9 cellular contexts compared by ENCODE assay signal in the genomic region with DNA sequence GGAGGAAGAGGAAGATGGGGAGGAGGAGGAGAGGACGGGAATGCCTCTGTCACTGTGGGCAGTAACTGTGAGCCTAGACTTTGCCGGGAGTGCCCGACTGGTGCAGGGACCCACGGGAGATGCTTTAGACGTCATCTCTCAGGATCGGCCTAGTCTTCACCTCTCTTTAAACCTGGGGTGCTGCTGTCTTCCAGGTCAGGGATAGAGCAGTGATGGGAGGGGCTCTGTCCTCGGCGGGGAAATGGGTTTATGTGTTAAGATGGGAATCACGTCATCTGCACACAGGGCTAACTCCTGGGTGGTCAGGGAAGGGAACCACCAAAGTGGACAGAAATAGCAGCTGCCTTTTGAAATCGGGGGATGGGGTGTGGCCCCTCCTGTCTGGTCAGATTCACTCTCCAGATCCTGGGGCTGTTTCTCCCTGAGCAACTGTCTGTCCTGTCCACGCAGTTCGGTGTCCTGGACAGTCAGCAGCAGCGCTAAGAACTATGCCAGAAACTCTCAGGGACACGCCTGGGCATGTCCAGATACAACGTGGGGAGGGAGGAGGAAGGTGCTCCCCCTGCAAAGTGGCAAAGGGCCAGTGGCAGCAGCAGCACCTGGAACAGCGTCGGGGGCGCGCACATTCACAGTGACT. TPM values are rescaled to one million over a fixed set of nuclear protein-coding genes. Genes with fewer than 3 reads are reported as not detected.
DNase-seq lines count a peak whose midpoint lies in the region; ATAC-seq and TF ChIP-seq lines count a peak whose summit lies in the region.
"Had no signal": no experiment of that assay in that cellular context is flagged by ENCODE, and none has a peak within 500 bp of the region (broad histone marks: within the 10 kb centered on the region; RNA-seq: fewer than 3 reads in every experiment).

No MANE protein-coding gene starts in this region.

- TF ChIP-seq CTCF in brain microvascular endothelial cell (IDR thresholded peaks at IDR 0.05; ENCODE audit: low read depth, low read length, missing control alignments) = no peak
- TF ChIP-seq CTCF in liver (IDR thresholded peaks at IDR 0.05; ENCODE audit: low read depth, low read length, missing input control) = no peak
- no peak for TF ChIP-seq CTCF in upper lobe of left lung (IDR thresholded peaks at IDR 0.05)

- H3K4me1 ChIP-seq in liver (ENCODE audit: control insufficient read depth in 4 of 4, insufficient read depth in 4 of 4, low read length in 3 of 4) (peaks cover 8 to 29% (median 23%) of the 10 kb centered on the region in 4 donors), upper lobe of left lung (peaks cover 29 to 43% (median 31%) of the 10 kb centered on the region in 4 donors)

- DNase-seq in Daoy (ENCODE audit: low read depth) (peak; percentile 61), MV-4-11 (lab: John Stamatoyannopoulos, UW) (peak; percentile 24), brain microvascular endothelial cell (peak; percentile 81), upper lobe of left lung (no peak), NAMALWA (ENCODE audit: low spot score) (no peak)
- DNase-seq in stimulated activated CD4-positive, alpha-beta T cell treated with anti-CD3 and anti-CD28 coated beads, Interleukin-1b, Interleukin-23, amount 100 ng/mL, for 48 hours = no peak

- in situ Hi-C loops in brain microvascular endothelial cell (cut with HindIII; ENCODE audit: low pct_ligation_motif_present, low sequenced_read_pairs) = no loop called here

- H3K27me3 ChIP-seq in brain microvascular endothelial cell (replicated peaks) = no peaks in the 10 kb centered on the region
- H3K27me3 ChIP-seq in liver (ENCODE audit: control insufficient read depth in 4 of 4, insufficient read depth in 4 of 4, low read length in 3 of 4) = no peaks in the 10 kb centered on the region
- H3K27me3 ChIP-seq in upper lobe of left lung = no peaks in the 10 kb centered on the region

- WGBS in liver = 62% methylated on average over 19 of the region's 19 CpGs
- 62 to 63% methylated on average over 15 to 19 of the region's 19 CpGs for WGBS in upper lobe of left lung, 2 donors

- no peak for TF ChIP-seq EP300 in upper lobe of left lung (IDR thresholded peaks at IDR 0.05)

- no peaks in the 10 kb centered on the region for H3K9me3 ChIP-seq in liver (ENCODE audit: control insufficient read depth in 4 of 4, low read length in 3 of 4)
- H3K9me3 ChIP-seq in upper lobe of left lung = no peaks in the 10 kb centered on the region

- TF ChIP-seq POLR2A in upper lobe of left lung (IDR thresholded peaks at IDR 0.05) = peak in 1 of 4 donors; percentile 8

- H3K36me3 ChIP-seq in brain microvascular endothelial cell (replicated peaks) (no peaks in the 10 kb centered on the region), liver (ENCODE audit: control insufficient read depth in 4 of 4, insufficient read depth in 3 of 4, low read depth in 1 of 4, low read length in 3 of 4) (peaks cover 0 to 4% (median 0%) of the 10 kb centered on the region in 4 donors), upper lobe of left lung (peaks cover 0 to 40% (median 12%) of the 10 kb centered on the region in 4 donors)

- ATAC-seq in upper lobe of left lung (ENCODE audit: low FRiP score in 2 of 2) (peak; percentile 35 to 86), GM18861 (IDR thresholded peaks at IDR 0.05; ENCODE audit: unreplicated experiment) (no peak)

- TF ChIP-seq RAD21 in liver (IDR thresholded peaks at IDR 0.05) = no peak

- H3K9ac ChIP-seq in liver (ENCODE audit: low read depth in 1 of 2, low read length in 2 of 2) = no peak overlapping the region
- H3K9ac ChIP-seq: KMS-11 had no signal

- H3K27ac ChIP-seq in brain microvascular endothelial cell (peak overlapping the region; percentile 98), liver (ENCODE audit: low read depth in 1 of 2, low read length in 2 of 2) (peak overlapping the region; percentile 36 to 56), upper lobe of left lung (peak overlapping the region; percentile 55 to 83 (median 78))
- H3K27ac ChIP-seq: KMS-11 had no signal

- H3K4me3 ChIP-seq in brain microvascular endothelial cell (ENCODE audit: low read depth, low read length) = no peak overlapping the region
- no peak overlapping the region for H3K4me3 ChIP-seq in liver (ENCODE audit: low read depth in 1 of 3, low read length in 3 of 3)
- no peak overlapping the region for H3K4me3 ChIP-seq in upper lobe of left lung

TF ChIP-seq in liver, 16 proteins besides CTCF, POLR2A, EP300 and RAD21:
- TF ChIP-seq RXRA (IDR thresholded peaks at IDR 0.05) (no peak), GABPA (IDR thresholded peaks at IDR 0.05 in 1 of 2, conservative IDR thresholded peaks at IDR 0.05 in 1 of 2) (no peak), YY1 (IDR thresholded peaks at IDR 0.05) (no peak), HNF4A (conservative IDR thresholded peaks at IDR 0.05) (no peak), REST (IDR thresholded peaks at IDR 0.05) (no peak)

RNA-seq across cellular contexts. Expression of gene GAS6, which starts 26.8 kb away (rescaled TPM):
- 37.1 and 42.2 TPM in 2 replicates for total RNA-seq in Daoy (2014; rRNA removed; shearing (Covaris generic))
- total RNA-seq in liver = 10 to 100 TPM in 1 of 2 donors, 1 to 10 TPM in 1; 3.2 to 15.1 TPM
- polyA plus RNA-seq in liver = 10 to 100 TPM in 1 of 2 donors, 1 to 10 TPM in 1; 2.5 to 30.2 TPM
- total RNA-seq in upper lobe of left lung = 100 to 1,000 TPM; 129 to 299 (median 180) TPM

Comparison
In these comparisons a context has a peak if more than half of its experiments do, and no peak if none do; other contexts are left out.
1. DNase-seq: peak in Daoy (single experiment), MV-4-11 (single experiment) and brain microvascular endothelial cell (single experiment); none in upper lobe of left lung (0 of 2), NAMALWA (single experiment) and stimulated activated CD4-positive, alpha-beta T cell treated with anti-CD3 and anti-CD28 coated beads, Interleukin-1b, Interleukin-23, amount 100 ng/mL, for 48 hours (single experiment).
2. H3K27ac ChIP-seq: peak in every context shown above with its lines; median percentile 98 in brain microvascular endothelial cell; 78 in upper lobe of left lung; 46 in liver.